1 cellular context compared by ENCODE assay signal in the genomic region with DNA sequence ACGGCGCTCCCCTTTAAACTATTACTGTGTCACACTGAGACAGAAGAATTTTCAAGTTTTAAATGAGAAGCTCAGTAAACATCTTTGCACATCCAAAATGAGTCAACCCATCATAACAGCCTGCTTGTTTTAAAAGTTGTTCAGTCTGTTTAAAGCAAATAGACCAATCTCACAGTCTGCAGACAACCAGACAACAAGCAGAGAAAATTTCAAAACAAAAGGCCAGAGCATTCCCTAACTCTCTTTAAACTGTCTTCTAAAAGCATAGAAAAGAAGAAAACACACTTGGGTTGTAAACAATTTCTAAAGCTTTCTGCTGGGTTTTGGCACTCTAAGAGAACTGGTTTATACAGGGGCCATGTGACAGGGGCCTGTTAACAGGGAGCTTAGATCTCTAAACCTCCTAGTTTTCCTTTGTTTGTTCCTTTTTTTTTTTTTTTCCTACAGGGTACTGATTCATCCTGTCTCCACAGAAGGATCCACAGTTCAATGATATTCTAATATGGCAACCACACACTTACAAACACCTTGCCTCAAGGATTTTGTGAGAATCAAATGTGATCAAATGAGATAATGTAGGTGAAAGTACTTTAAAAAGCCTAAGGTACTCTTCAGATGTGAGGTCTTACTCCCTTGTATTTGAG.
TF ChIP-seq lines count a peak whose summit lies in the region.

No MANE protein-coding gene starts in this region.

TF ChIP-seq in A549, 52 proteins besides CTCF, POLR2A, EP300 and RAD21 (continued from another document):
- TF ChIP-seq ZSCAN20 (CRISPR knock-in tag; IDR thresholded peaks at IDR 0.05): no peak
- no peak for TF ChIP-seq MAZ (IDR thresholded peaks at IDR 0.05; ENCODE audit: borderline replicate concordance, low read depth, low read length)
TF ChIP-seq in A549: peak in this region for 0.
